Comparison of ENCODE assay signal across 1 cellular context in genomic region chr12:110705309-110705708, GRCh38.
TF ChIP-seq lines count a peak whose summit lies in the region.

No MANE protein-coding gene starts in this region.

TF ChIP-seq in HCT116, 20 proteins besides CTCF, POLR2A, EP300 and RAD21 (continued from another document):
- TF ChIP-seq ZBTB33 (IDR thresholded peaks at IDR 0.05; ENCODE audit: extremely low read depth, insufficient replicate concordance, low read length) = no peak
- TF ChIP-seq TCF7L2 (IDR thresholded peaks at IDR 0.05; ENCODE audit: borderline replicate concordance, extremely low read depth, insufficient read depth, insufficient read length) = no peak
- TF ChIP-seq EGR1 (IDR thresholded peaks at IDR 0.05; ENCODE audit: low read depth) = no peak
- TF ChIP-seq ELF1 (IDR thresholded peaks at IDR 0.05; ENCODE audit: borderline replicate concordance, low read depth) = no peak
- TF ChIP-seq CBX3 (IDR thresholded peaks at IDR 0.05; ENCODE audit: low read depth) = no peak
- TF ChIP-seq EZH2 (IDR thresholded peaks at IDR 0.05) = no peak
- TF ChIP-seq REST (IDR thresholded peaks at IDR 0.05; ENCODE audit: low read depth) = no peak
